Comparison of ENCODE assay signal across 9 cellular contexts in genomic region chr1:67476006-67476482, GRCh38.
"Had no signal": no experiment of that assay in that cellular context is flagged by ENCODE, and none has a peak within 500 bp of the region (broad histone marks: within the 10 kb centered on the region; RNA-seq: fewer than 3 reads in every experiment).

No MANE protein-coding gene starts in this region.

- DNase-seq: GM23248, GOT3, H9, HCEC 1CT, IMR-90, KG1 had no signal

- H3K4me3 ChIP-seq: GM23248, K562 had no signal

- H3K9ac ChIP-seq: GM23248 had no signal

- ATAC-seq: K562 had no signal

- H2AFZ ChIP-seq: GM23248 had no signal

- FAIRE-seq: H54, HTR-8/SVneo, K562 had no signal

- H3K27ac ChIP-seq: GM23248 had no signal
